1 cellular context compared by ENCODE assay signal in genomic region chr9:19424176-19424779, GRCh38.
TF ChIP-seq lines count a peak whose summit lies in the region.

No MANE protein-coding gene starts in this region.

TF ChIP-seq in GM12878, 131 proteins besides CTCF, POLR2A, EP300 and RAD21 (continued from another document):
- TF ChIP-seq RFX5 (IDR thresholded peaks at IDR 0.05; ENCODE audit: low read depth, low read length) = no peak
- no peak for TF ChIP-seq MXI1 (IDR thresholded peaks at IDR 0.05; ENCODE audit: low read depth, low read length)
- TF ChIP-seq, protein P1, sequence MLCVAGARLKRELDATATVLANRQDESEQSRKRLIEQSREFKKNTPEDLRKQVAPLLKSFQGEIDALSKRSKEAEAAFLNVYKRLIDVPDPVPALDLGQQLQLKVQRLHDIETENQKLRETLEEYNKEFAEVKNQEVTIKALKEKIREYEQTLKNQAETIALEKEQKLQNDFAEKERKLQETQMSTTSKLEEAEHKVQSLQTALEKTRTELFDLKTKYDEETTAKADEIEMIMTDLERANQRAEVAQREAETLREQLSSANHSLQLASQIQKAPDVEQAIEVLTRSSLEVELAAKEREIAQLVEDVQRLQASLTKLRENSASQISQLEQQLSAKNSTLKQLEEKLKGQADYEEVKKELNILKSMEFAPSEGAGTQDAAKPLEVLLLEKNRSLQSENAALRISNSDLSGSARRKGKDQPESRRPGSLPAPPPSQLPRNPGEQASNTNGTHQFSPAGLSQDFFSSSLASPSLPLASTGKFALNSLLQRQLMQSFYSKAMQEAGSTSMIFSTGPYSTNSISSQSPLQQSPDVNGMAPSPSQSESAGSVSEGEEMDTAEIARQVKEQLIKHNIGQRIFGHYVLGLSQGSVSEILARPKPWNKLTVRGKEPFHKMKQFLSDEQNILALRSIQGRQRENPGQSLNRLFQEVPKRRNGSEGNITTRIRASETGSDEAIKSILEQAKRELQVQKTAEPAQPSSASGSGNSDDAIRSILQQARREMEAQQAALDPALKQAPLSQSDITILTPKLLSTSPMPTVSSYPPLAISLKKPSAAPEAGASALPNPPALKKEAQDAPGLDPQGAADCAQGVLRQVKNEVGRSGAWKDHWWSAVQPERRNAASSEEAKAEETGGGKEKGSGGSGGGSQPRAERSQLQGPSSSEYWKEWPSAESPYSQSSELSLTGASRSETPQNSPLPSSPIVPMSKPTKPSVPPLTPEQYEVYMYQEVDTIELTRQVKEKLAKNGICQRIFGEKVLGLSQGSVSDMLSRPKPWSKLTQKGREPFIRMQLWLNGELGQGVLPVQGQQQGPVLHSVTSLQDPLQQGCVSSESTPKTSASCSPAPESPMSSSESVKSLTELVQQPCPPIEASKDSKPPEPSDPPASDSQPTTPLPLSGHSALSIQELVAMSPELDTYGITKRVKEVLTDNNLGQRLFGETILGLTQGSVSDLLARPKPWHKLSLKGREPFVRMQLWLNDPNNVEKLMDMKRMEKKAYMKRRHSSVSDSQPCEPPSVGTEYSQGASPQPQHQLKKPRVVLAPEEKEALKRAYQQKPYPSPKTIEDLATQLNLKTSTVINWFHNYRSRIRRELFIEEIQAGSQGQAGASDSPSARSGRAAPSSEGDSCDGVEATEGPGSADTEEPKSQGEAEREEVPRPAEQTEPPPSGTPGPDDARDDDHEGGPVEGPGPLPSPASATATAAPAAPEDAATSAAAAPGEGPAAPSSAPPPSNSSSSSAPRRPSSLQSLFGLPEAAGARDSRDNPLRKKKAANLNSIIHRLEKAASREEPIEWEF (IDR thresholded peaks at IDR 0.05; ENCODE audit: insufficient replicate concordance, low read depth, low read length) = no peak
- no peak for TF ChIP-seq TCF7 (IDR thresholded peaks at IDR 0.05; ENCODE audit: borderline replicate concordance)
- no peak for TF ChIP-seq CHD1 (IDR thresholded peaks at IDR 0.05; ENCODE audit: low read depth, low read length)
- TF ChIP-seq ESRRA (IDR thresholded peaks at IDR 0.05; ENCODE audit: low read length) = no peak
- no peak for TF ChIP-seq RCOR1 (conservative IDR thresholded peaks at IDR 0.05; ENCODE audit: low read depth, low read length)
- no peak for TF ChIP-seq PRDM15 (CRISPR knock-in tag; IDR thresholded peaks at IDR 0.05)
TF ChIP-seq in GM12878: peak in this region for 0.
